Comparison of ENCODE assay signal across 9 cellular contexts in genomic region chr5:81802020-81802419, GRCh38. TPM values are rescaled to one million over a fixed set of nuclear protein-coding genes. Genes with fewer than 3 reads are reported as not detected.
"Had no signal": no experiment of that assay in that cellular context is flagged by ENCODE, and none has a peak within 500 bp of the region (broad histone marks: within the 10 kb centered on the region; RNA-seq: fewer than 3 reads in every experiment).

No MANE protein-coding gene starts in this region.

- H3K27ac Mint-ChIP-seq: HFFc6 had no signal

- H3K4me1 ChIP-seq: HAP-1 had no signal

- H3K27ac ChIP-seq: GM23248, HL-60 had no signal

- H3K9ac ChIP-seq: GM23248 had no signal

- H2AFZ ChIP-seq: GM23248 had no signal

- ATAC-seq: HCT116, HepG2 had no signal

- H3K9me3 ChIP-seq: HAP-1 had no signal

- H3K4me3 ChIP-seq: GM23248, HAP-1 had no signal

- DNase-seq: GM23248, GOT3, H7, HFFc6 had no signal

- H3K36me3 ChIP-seq: HAP-1 had no signal

- H3K4me3 Mint-ChIP-seq: HFFc6, IgD-negative memory B cell had no signal

RNA-seq across cellular contexts. Expression of gene SSBP2, which starts 51.1 kb away (rescaled TPM):
- total RNA-seq: HepG2 had no signal
